Comparison of ENCODE assay signal across 9 cellular contexts in the genomic region with DNA sequence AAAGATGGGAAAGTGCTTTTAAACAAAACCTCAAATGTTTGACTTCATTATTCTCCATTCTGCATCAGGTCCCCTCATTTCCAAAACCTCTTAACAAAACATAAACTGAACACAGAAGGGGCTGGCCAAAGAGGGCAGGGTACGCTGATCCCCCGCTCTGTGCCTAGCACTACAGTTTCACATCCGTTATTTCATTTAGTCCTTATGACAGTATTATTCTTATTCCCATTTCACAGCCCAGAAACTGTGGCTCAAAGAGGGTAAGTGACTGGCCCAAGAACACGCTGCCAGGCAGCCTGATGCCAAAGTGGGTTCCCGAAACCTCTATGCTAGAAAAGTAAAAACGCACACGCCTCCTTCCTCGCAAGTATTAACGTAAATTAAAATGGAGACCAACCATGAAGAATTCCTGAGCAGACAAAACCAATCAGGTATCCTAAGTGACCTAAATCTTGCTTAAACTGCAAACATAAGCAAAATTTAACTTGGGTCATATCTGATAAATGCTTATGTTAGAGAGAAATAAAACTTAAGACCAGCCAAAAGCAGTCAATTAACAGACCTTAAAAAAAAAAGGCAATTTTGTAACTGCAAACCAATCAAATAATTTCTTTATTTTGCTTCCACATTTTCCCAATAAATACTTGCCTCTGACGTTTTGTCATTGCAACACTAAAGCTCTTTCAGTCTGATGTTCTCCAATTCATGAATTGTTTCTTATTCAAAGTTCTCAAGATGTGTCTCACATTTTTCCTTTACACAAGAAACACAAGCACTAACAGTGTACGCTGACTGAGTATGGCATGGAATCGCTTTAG. TPM values are rescaled to one million over a fixed set of nuclear protein-coding genes. Genes with fewer than 3 reads are reported as not detected.
A peak's percentile ranks its signal among the peaks of the same experiment; 100 is the strongest.
DNase-seq lines count a peak whose midpoint lies in the region; ATAC-seq and TF ChIP-seq lines count a peak whose summit lies in the region.
"Had no signal": no experiment of that assay in that cellular context is flagged by ENCODE, and none has a peak within 500 bp of the region (broad histone marks: within the 10 kb centered on the region; RNA-seq: fewer than 3 reads in every experiment).

No MANE protein-coding gene starts in this region.

- H3K4me3 ChIP-seq in CD8-positive, alpha-beta T cell (ENCODE audit: low read depth, low read length) = peak overlapping the region; percentile 58
- H3K4me3 ChIP-seq in OCI-LY1 (ENCODE audit: low read depth, low read length, poor library complexity, severe bottlenecking) = peak overlapping the region; percentile 96
- peak overlapping the region; percentile 95 for H3K4me3 ChIP-seq in osteoblast (ENCODE audit: insufficient read depth, low read length)

- H3K27me3 Mint-ChIP-seq in CD8-positive, alpha-beta T cell (ENCODE audit: low read depth) = no peaks in the 10 kb centered on the region
- peaks cover 16% of the 10 kb centered on the region for H3K27me3 Mint-ChIP-seq in endothelial cell (ENCODE audit: unreplicated experiment)

- H3K4me2 ChIP-seq in OCI-LY1 (ENCODE audit: low read length) (peak overlapping the region; percentile 83), osteoblast (ENCODE audit: insufficient read depth, low read length) (peak overlapping the region; percentile 98)

- peaks cover 8% of the 10 kb centered on the region for H3K36me3 Mint-ChIP-seq in CD8-positive, alpha-beta T cell
- H3K36me3 Mint-ChIP-seq in endothelial cell (ENCODE audit: low read depth, unreplicated experiment) = peaks cover 3% of the 10 kb centered on the region

- no peaks in the 10 kb centered on the region for H3K27me3 ChIP-seq in CD8-positive, alpha-beta T cell (ENCODE audit: insufficient read depth, low read length)
- H3K27me3 ChIP-seq in OCI-LY1 (ENCODE audit: insufficient read depth, low read length) (no peaks in the 10 kb centered on the region), osteoblast (ENCODE audit: insufficient read depth, low read length) (no peaks in the 10 kb centered on the region)

- H3K4me1 Mint-ChIP-seq in CD8-positive, alpha-beta T cell (ENCODE audit: low read depth) = peaks cover 54% of the 10 kb centered on the region
- peaks cover 26% of the 10 kb centered on the region for H3K4me1 Mint-ChIP-seq in endothelial cell (ENCODE audit: unreplicated experiment)

- H4K20me1 ChIP-seq in OCI-LY1 (ENCODE audit: insufficient read depth, low read length) (no peaks in the 10 kb centered on the region), osteoblast (ENCODE audit: insufficient read depth, low read length) (no peaks in the 10 kb centered on the region)

- peaks cover 5% of the 10 kb centered on the region; the same call in 1 of the 2 replicates for H3K79me2 ChIP-seq in OCI-LY1 (ENCODE audit: insufficient read depth, low read length)
- H3K79me2 ChIP-seq in osteoblast (ENCODE audit: insufficient read depth, low read length) = peaks cover 24% of the 10 kb centered on the region

- H2AFZ ChIP-seq in OCI-LY1 (ENCODE audit: low read length) = peak overlapping the region; percentile 10; the same call in 1 of the 2 replicates
- H2AFZ ChIP-seq in osteoblast (ENCODE audit: low read length) = peak overlapping the region; percentile 97

- H3K9me3 Mint-ChIP-seq in CD8-positive, alpha-beta T cell = no peaks in the 10 kb centered on the region
- H3K9me3 Mint-ChIP-seq in endothelial cell (ENCODE audit: unreplicated experiment) = no peaks in the 10 kb centered on the region

- peak overlapping the region; percentile 100 for H3K27ac Mint-ChIP-seq in CD8-positive, alpha-beta T cell
- peak overlapping the region; percentile 9 for H3K27ac Mint-ChIP-seq in endothelial cell (ENCODE audit: unreplicated experiment)

- no peaks in the 10 kb centered on the region for H3K36me3 ChIP-seq in CD8-positive, alpha-beta T cell (ENCODE audit: insufficient read depth, low read length)
- no peaks in the 10 kb centered on the region for H3K36me3 ChIP-seq in OCI-LY1 (ENCODE audit: insufficient read depth, low read length)
- H3K36me3 ChIP-seq in osteoblast (ENCODE audit: insufficient read depth, low read length) = no peaks in the 10 kb centered on the region

- H3K4me3 Mint-ChIP-seq in CD8-positive, alpha-beta T cell = peak overlapping the region; percentile 95
- H3K4me3 Mint-ChIP-seq in endothelial cell (ENCODE audit: unreplicated experiment) = peak overlapping the region; percentile 93

- POLR2A ChIA-PET in CD8-positive, alpha-beta T cell (lab: Charles Lee) = interaction anchor here (0.8 to 1.2 kb wide), 2 partner anchors 9 to 31 kb away, joined by 4 to 6 read pairs; no protein-coding TSS in a partner anchor

- no peak for DNase-seq in CD8-positive, alpha-beta T cell
- DNase-seq in endothelial cell (ENCODE audit: low spot score) (no peak), osteoblast (ENCODE audit: insufficient read length, low spot score, missing footprints) (peak; percentile 47), kidney tubule cell (ENCODE audit: low spot score) (no peak)
- no peak for DNase-seq in stimulated activated CD4-positive, alpha-beta T cell treated with anti-CD3 and anti-CD28 coated beads, Interleukin-2, amount 100 ng/mL, for 24 hours

- H3K27ac ChIP-seq in CD8-positive, alpha-beta T cell (ENCODE audit: low read depth, low read length) = peak overlapping the region; percentile 98
- H3K27ac ChIP-seq in OCI-LY1 (ENCODE audit: low read depth, low read length, poor library complexity, severe bottlenecking) (peak overlapping the region; percentile 24), osteoblast (ENCODE audit: low read depth, low read length) (peak overlapping the region; percentile 88)

- no peaks in the 10 kb centered on the region for H3K9me2 ChIP-seq in OCI-LY1 (ENCODE audit: low read depth, low read length)

- no peak for TF ChIP-seq CTCF in CD8-positive, alpha-beta T cell (IDR thresholded peaks at IDR 0.05)
- TF ChIP-seq CTCF in OCI-LY1 (IDR thresholded peaks at IDR 0.05; ENCODE audit: low read length) (no peak), endothelial cell (IDR thresholded peaks at IDR 0.05; ENCODE audit: unreplicated experiment) (no peak), osteoblast (IDR thresholded peaks at IDR 0.05; ENCODE audit: extremely low read depth, low read depth, low read length) (no peak)

- H3K9me3 ChIP-seq in CD8-positive, alpha-beta T cell (ENCODE audit: low read length) = no peaks in the 10 kb centered on the region
- H3K9me3 ChIP-seq in OCI-LY1 (ENCODE audit: low read length) (no peaks in the 10 kb centered on the region), osteoblast (ENCODE audit: low read depth, low read length) (no peaks in the 10 kb centered on the region)

- no peak for ATAC-seq in CD8-positive, alpha-beta T cell
- ATAC-seq in GM18867 (IDR thresholded peaks at IDR 0.05; ENCODE audit: unreplicated experiment) (no peak), HG02571 (IDR thresholded peaks at IDR 0.05; ENCODE audit: unreplicated experiment) (no peak)

- no peaks in the 10 kb centered on the region for H3F3A ChIP-seq in OCI-LY1 (ENCODE audit: insufficient read depth, low read length)

- peak overlapping the region; percentile 89 for H3K9ac ChIP-seq in OCI-LY1 (ENCODE audit: low read length)

- intact Hi-C loops in CD8-positive, alpha-beta T cell (cut with DNase I, micrococcal nuclease) = loop anchor here (10.0 kb wide), 3 partner anchors 451 to 1391 kb away; partner anchors contain the start of gene ZBTB17 (in 1 of the 2)

- CTCF ChIA-PET in CD8-positive, alpha-beta T cell (lab: Charles Lee) = interaction anchor here (0.7 to 1.0 kb wide), 2 partner anchors 23 to 44 kb away, joined by 3 read pairs; no protein-coding TSS in a partner anchor

- peaks cover 32% of the 10 kb centered on the region for H3K4me1 ChIP-seq in CD8-positive, alpha-beta T cell (ENCODE audit: insufficient read depth, low read length)
- H3K4me1 ChIP-seq in OCI-LY1 (ENCODE audit: insufficient read depth, low read length, severe bottlenecking) (peaks cover 30% of the 10 kb centered on the region), osteoblast (ENCODE audit: insufficient read depth, low read length) (peaks cover 28% of the 10 kb centered on the region)

RNA-seq across cellular contexts. Expression of gene CASP9, which starts 0.7 kb away (rescaled TPM):
- 10 to 100 TPM; 19.4 to 19.9 TPM for total RNA-seq in CD8-positive, alpha-beta T cell
- total RNA-seq in endothelial cell (ENCODE audit: unreplicated experiment) (12.0 TPM), osteoblast (10.0 and 10.9 TPM in 2 replicates)

RNA-seq across cellular contexts. Expression of gene DNAJC16, which starts 3.3 kb away (rescaled TPM):
- 1 to 10 TPM; 7.9 to 8.5 TPM for total RNA-seq in CD8-positive, alpha-beta T cell
- total RNA-seq in endothelial cell (ENCODE audit: unreplicated experiment) (19.9 TPM), osteoblast (19.2 and 22.4 TPM in 2 replicates)

RNA-seq across cellular contexts. Expression of gene CELA2B, which starts 47.4 kb away (rescaled TPM):
- total RNA-seq in CD8-positive, alpha-beta T cell = not detected
- not detected for total RNA-seq in endothelial cell (ENCODE audit: unreplicated experiment)
- 0.36 TPM in 1 of 2 replicates, not detected in the other for total RNA-seq in osteoblast
- total RNA-seq: HT1080 had no signal

Comparison
In these comparisons a context has a peak if more than half of its experiments do, and no peak if none do; other contexts are left out.
1. H3K27ac ChIP-seq: peak in every context shown above with its lines; median percentile 98 in CD8-positive, alpha-beta T cell; 88 in osteoblast; 24 in OCI-LY1.